16 cellular contexts compared by ENCODE assay signal in genomic region chr5:51414516-51414915, GRCh38. TPM values are rescaled to one million over a fixed set of nuclear protein-coding genes. Genes with fewer than 3 reads are reported as not detected.
DNase-seq lines count a peak whose midpoint lies in the region; ATAC-seq, FAIRE-seq and TF ChIP-seq lines count a peak whose summit lies in the region.
"Had no signal": no experiment of that assay in that cellular context is flagged by ENCODE, and none has a peak within 500 bp of the region (broad histone marks: within the 10 kb centered on the region; RNA-seq: fewer than 3 reads in every experiment).

No MANE protein-coding gene starts in this region.

- H3K4me3 ChIP-seq in RWPE2 (ENCODE audit: severe bottlenecking) (no peak overlapping the region), bronchial epithelial cell (ENCODE audit: low read depth, low read length) (no peak overlapping the region), gastrocnemius medialis (no peak overlapping the region), A673 (ENCODE audit: low read depth, low read length, poor library complexity, severe bottlenecking) (no peak overlapping the region), gastroesophageal sphincter (no peak overlapping the region)
- H3K4me3 ChIP-seq: BLaER1 treated with 17β-estradiol and CSF1 and Interleukin-3, amounts not matched to agents 10 nM and 100 nM; GM12878; GM23248 had no signal

- TF ChIP-seq CTCF in RWPE2 (IDR thresholded peaks at IDR 0.05; ENCODE audit: poor library complexity, severe bottlenecking) (no peak), bronchial epithelial cell (IDR thresholded peaks at IDR 0.05; ENCODE audit: insufficient read depth, low read length, severe bottlenecking) (no peak), gastrocnemius medialis (IDR thresholded peaks at IDR 0.05 in 4 of 5, conservative IDR thresholded peaks at IDR 0.05 in 1 of 5) (no peak), A673 (conservative IDR thresholded peaks at IDR 0.05; ENCODE audit: low read depth, low read length) (no peak), gastroesophageal sphincter (IDR thresholded peaks at IDR 0.05) (no peak)

- TF ChIP-seq POLR2A in gastrocnemius medialis (IDR thresholded peaks at IDR 0.05) (no peak), gastroesophageal sphincter (IDR thresholded peaks at IDR 0.05) (no peak)

- POLR2A ChIA-PET in A673 (lab: Charles Lee; ENCODE audit: low non-redundant PET), result no interaction called here

- H3K27me3 Mint-ChIP-seq in stimulated activated memory B cell treated with anti-CD40 and anti-IgM and Interleukin-4, amounts not matched to agents 10 μg/mL and 1 μg/mL and 100 μg/mL, for 72 hours, result no peaks in the 10 kb centered on the region
- H3K27me3 Mint-ChIP-seq: CD4-positive, CD25-positive, alpha-beta regulatory T cell had no signal

- TF ChIP-seq EP300 in gastroesophageal sphincter (IDR thresholded peaks at IDR 0.05), result no peak

- H3K9me3 ChIP-seq in RWPE2 (ENCODE audit: severe bottlenecking) (no peaks in the 10 kb centered on the region), gastrocnemius medialis (no peaks in the 10 kb centered on the region), A673 (ENCODE audit: low read depth, low read length, poor library complexity, severe bottlenecking) (no peaks in the 10 kb centered on the region), gastroesophageal sphincter (no peaks in the 10 kb centered on the region)
- H3K9me3 ChIP-seq: BLaER1 treated with 17β-estradiol and CSF1 and Interleukin-3, amounts not matched to agents 10 nM and 100 nM had no signal

- in situ Hi-C loops in gastrocnemius medialis (cut with MboI; ENCODE audit: low sequenced_read_pairs in 4 of 4), result no loop called here

- no peaks in the 10 kb centered on the region for H3K27me3 ChIP-seq in RWPE2 (ENCODE audit: insufficient read depth, poor library complexity, severe bottlenecking)
- H3K27me3 ChIP-seq in bronchial epithelial cell (ENCODE audit: control insufficient read depth, insufficient read depth, low read length), result no peaks in the 10 kb centered on the region
- no peaks in the 10 kb centered on the region for H3K27me3 ChIP-seq in gastrocnemius medialis
- H3K27me3 ChIP-seq in A673 (replicated peaks; ENCODE audit: insufficient read depth, low read depth, low read length, poor library complexity), result no peaks in the 10 kb centered on the region
- no peaks in the 10 kb centered on the region for H3K27me3 ChIP-seq in gastroesophageal sphincter
- H3K27me3 ChIP-seq: BLaER1 treated with 17β-estradiol and CSF1 and Interleukin-3, amounts not matched to agents 10 nM and 100 nM had no signal

- H3K4me1 Mint-ChIP-seq in stimulated activated memory B cell treated with anti-CD40 and anti-IgM and Interleukin-4, amounts not matched to agents 10 μg/mL and 1 μg/mL and 100 μg/mL, for 72 hours, result no peaks in the 10 kb centered on the region
- H3K4me1 Mint-ChIP-seq: CD4-positive, CD25-positive, alpha-beta regulatory T cell had no signal

- H3K36me3 Mint-ChIP-seq in stimulated activated memory B cell treated with anti-CD40 and anti-IgM and Interleukin-4, amounts not matched to agents 10 μg/mL and 1 μg/mL and 100 μg/mL, for 72 hours, result no peaks in the 10 kb centered on the region
- H3K36me3 Mint-ChIP-seq: CD4-positive, CD25-positive, alpha-beta regulatory T cell had no signal

- H3K36me3 ChIP-seq in RWPE2 (ENCODE audit: low read depth) (no peaks in the 10 kb centered on the region), bronchial epithelial cell (ENCODE audit: control insufficient read depth, insufficient read depth, low read length) (no peaks in the 10 kb centered on the region), gastrocnemius medialis (no peaks in the 10 kb centered on the region), A673 (ENCODE audit: insufficient read depth, low read length, poor library complexity, severe bottlenecking) (no peaks in the 10 kb centered on the region), gastroesophageal sphincter (no peaks in the 10 kb centered on the region)
- H3K36me3 ChIP-seq: BLaER1 treated with 17β-estradiol and CSF1 and Interleukin-3, amounts not matched to agents 10 nM and 100 nM had no signal

- no peak overlapping the region for H3K27ac Mint-ChIP-seq in stimulated activated memory B cell treated with anti-CD40 and anti-IgM and Interleukin-4, amounts not matched to agents 10 μg/mL and 1 μg/mL and 100 μg/mL, for 72 hours
- H3K27ac Mint-ChIP-seq: CD4-positive, CD25-positive, alpha-beta regulatory T cell; H9 had no signal

- CTCF ChIA-PET in A673 (lab: Charles Lee), result no interaction called here

- peak; percentile 77 for ATAC-seq in RWPE2 (ENCODE audit: low read depth)
- peak; percentile 26 for ATAC-seq in stimulated activated memory B cell treated with anti-CD40 and anti-IgM and Interleukin-4, amounts not matched to agents 10 μg/mL and 1 μg/mL and 100 μg/mL, for 72 hours
- ATAC-seq in gastrocnemius medialis, result no peak
- no peak for ATAC-seq in gastroesophageal sphincter
- ATAC-seq: GM12878 had no signal

- H3K9me3 Mint-ChIP-seq in stimulated activated memory B cell treated with anti-CD40 and anti-IgM and Interleukin-4, amounts not matched to agents 10 μg/mL and 1 μg/mL and 100 μg/mL, for 72 hours, result peaks cover under 1% of the 10 kb centered on the region
- H3K9me3 Mint-ChIP-seq: H9 had no signal

- no TSS peak for BruUV-seq in A673 (replicated peaks; lab: Mats Ljungman, UMichigan)

- H3K27ac ChIP-seq in RWPE2 (ENCODE audit: poor library complexity, severe bottlenecking) (no peak overlapping the region), gastrocnemius medialis (no peak overlapping the region), A673 (ENCODE audit: low read depth, low read length, poor library complexity, severe bottlenecking) (no peak overlapping the region), gastroesophageal sphincter (no peak overlapping the region)
- H3K27ac ChIP-seq: BLaER1 treated with 17β-estradiol and CSF1 and Interleukin-3, amounts not matched to agents 10 nM and 100 nM; GM23248 had no signal

- WGBS in gastroesophageal sphincter (ENCODE audit: low coverage in 1 of 2), 2 donors, result 79% methylated on average over 2 of the region's 2 CpGs; no CpG with 5 or more reads in 1 of the 2 donors

- no peak overlapping the region for H3K4me3 Mint-ChIP-seq in stimulated activated memory B cell treated with anti-CD40 and anti-IgM and Interleukin-4, amounts not matched to agents 10 μg/mL and 1 μg/mL and 100 μg/mL, for 72 hours
- H3K4me3 Mint-ChIP-seq: CD4-positive, CD25-positive, alpha-beta regulatory T cell; H9 had no signal

- DNase-seq in RWPE2 (ENCODE audit: low spot score) (no peak), bronchial epithelial cell (ENCODE audit: low read depth) (peak; percentile 46), islet precursor cell (peak; percentile 67), gastrocnemius medialis (no peak), A673 (ENCODE audit: low spot score) (no peak)
- DNase-seq: Calu3; CD4-positive, CD25-positive, alpha-beta regulatory T cell; DMS 273 treated with DMSO at 0.1 percent for 48 hours; GM23248; H9 had no signal

- FAIRE-seq in bronchial epithelial cell (lab: Jason Lieb, UNC), result no peak
- FAIRE-seq: GM12878, GM18507 had no signal

- H3K4me1 ChIP-seq in RWPE2 (ENCODE audit: insufficient read depth, poor library complexity, severe bottlenecking) (no peaks in the 10 kb centered on the region), gastrocnemius medialis (no peaks in the 10 kb centered on the region), A673 (ENCODE audit: insufficient read depth, low read length, poor library complexity, severe bottlenecking) (no peaks in the 10 kb centered on the region), gastroesophageal sphincter (no peaks in the 10 kb centered on the region)
- H3K4me1 ChIP-seq: BLaER1 treated with 17β-estradiol and CSF1 and Interleukin-3, amounts not matched to agents 10 nM and 100 nM had no signal

- intact Hi-C loops in gastrocnemius medialis (cut with DNase I; ENCODE audit: low total_unique reads) (no loop called here), A673 (cut with micrococcal nuclease; ENCODE audit: unreplicated experiment) (loop anchor here (2.0 kb wide), 1 partner anchor 452 kb away; no protein-coding TSS in a partner anchor)

RNA-seq across cellular contexts. Expression of gene ISL1, which starts 31.3 kb away (rescaled TPM):
- 1.8 and 6.1 TPM in 2 replicates for total RNA-seq in bronchial epithelial cell
- total RNA-seq in gastrocnemius medialis, result not detected
- total RNA-seq in A673 (2021), result 11.1 and 11.8 TPM in 2 replicates
- total RNA-seq in gastroesophageal sphincter, result 10 to 100 TPM in 2 of 4 donors, not detected in 2; 17.6 to 21.3 TPM
- total RNA-seq: CD4-positive, CD25-positive, alpha-beta regulatory T cell; G401; GM12878; GM23248; H9 had no signal

Comparison
In these comparisons a context has a peak if more than half of its experiments do, and no peak if none do; other contexts are left out.
1. ATAC-seq: peak in RWPE2 (single experiment) and stimulated activated memory B cell treated with anti-CD40 and anti-IgM and Interleukin-4, amounts not matched to agents 10 μg/mL and 1 μg/mL and 100 μg/mL, for 72 hours (single experiment); none in gastrocnemius medialis (0 of 2) and gastroesophageal sphincter (single experiment).
2. DNase-seq: peak in bronchial epithelial cell (single experiment) and islet precursor cell (single experiment); none in RWPE2 (single experiment), gastrocnemius medialis (0 of 2) and A673 (single experiment).